8 cellular contexts compared by ENCODE assay signal in genomic region chr20:50510706-50511401, GRCh38. TPM values are rescaled to one million over a fixed set of nuclear protein-coding genes. Genes with fewer than 3 reads are reported as not detected.
DNase-seq lines count a peak whose midpoint lies in the region; ATAC-seq and FAIRE-seq lines count a peak whose summit lies in the region.

No MANE protein-coding gene starts in this region.

- ATAC-seq in activated naive CD4-positive, alpha-beta T cell treated with anti-CD3 and anti-CD28 coated beads, Interleukin-2, amount 50 U/mL, for 72 hours: no peak

- H3K36me3 ChIP-seq in iPS DF 6.9 (ENCODE audit: control insufficient read depth, insufficient read depth, low read length) (no peaks in the 10 kb centered on the region), small intestine (ENCODE audit: control insufficient read depth in 2 of 2, insufficient read depth in 2 of 2, low read length in 2 of 2) (no peaks in the 10 kb centered on the region)

- no peaks in the 10 kb centered on the region for H3K27me3 ChIP-seq in iPS DF 6.9 (ENCODE audit: control insufficient read depth, insufficient read depth, low read length)
- H3K27me3 ChIP-seq in small intestine (ENCODE audit: control insufficient read depth in 2 of 2, insufficient read depth in 2 of 2, low read length in 2 of 2): no peaks in the 10 kb centered on the region

- H3K27ac ChIP-seq in iPS DF 6.9 (ENCODE audit: low read length): no peak overlapping the region
- H3K27ac ChIP-seq in small intestine (ENCODE audit: low read depth in 1 of 2, low read length in 1 of 2): peak overlapping the region; percentile 61 to 90

- H3K27ac Mint-ChIP-seq in IgD-negative memory B cell: peak overlapping the region; percentile 90 to 94 (median 91)
- H3K27ac Mint-ChIP-seq in activated naive CD4-positive, alpha-beta T cell treated with anti-CD3 and anti-CD28 coated beads, Interleukin-2, amount 50 U/mL, for 72 hours: peak overlapping the region; percentile 96 to 99

- peak overlapping the region; percentile 94 to 100 (median 96) for H3K4me3 Mint-ChIP-seq in IgD-negative memory B cell

- no peaks in the 10 kb centered on the region for H3K9me3 Mint-ChIP-seq in IgD-negative memory B cell
- H3K9me3 Mint-ChIP-seq in activated naive CD4-positive, alpha-beta T cell treated with anti-CD3 and anti-CD28 coated beads, Interleukin-2, amount 50 U/mL, for 72 hours: no peaks in the 10 kb centered on the region

- FAIRE-seq in small intestine (lab: Jason Lieb, UNC): no peak

- peak overlapping the region; percentile 68 for H3K4me3 ChIP-seq in iPS DF 6.9 (ENCODE audit: low read length)
- H3K4me3 ChIP-seq in small intestine (ENCODE audit: low read depth in 1 of 2, low read length in 2 of 2): peak overlapping the region; percentile 86 to 87

- peak; percentile 27 for DNase-seq in EL
- no peak for DNase-seq in activated naive CD4-positive, alpha-beta T cell treated with anti-CD3 and anti-CD28 coated beads, Interleukin-2, amount 50 U/mL, for 72 hours (ENCODE audit: low spot score in 2 of 2)
- DNase-seq in iPS DF 6.9 (ENCODE audit: low read depth, low spot score): no peak
- peak; percentile 33 for DNase-seq in small intestine
- no peak for DNase-seq in NCI-H2171 (lab: John Stamatoyannopoulos, UW)
- no peak for DNase-seq in activated CD4-positive, alpha-beta T cell treated with anti-CD3 and anti-CD28 coated beads for 48 hours
- no peak for DNase-seq in NCI-H446 (lab: John Stamatoyannopoulos, UW)

- H3K4me1 Mint-ChIP-seq in IgD-negative memory B cell: peaks cover 26 to 36% (median 28%) of the 10 kb centered on the region in 3 donors

- H3K27me3 Mint-ChIP-seq in IgD-negative memory B cell: no peaks in the 10 kb centered on the region

- peaks cover 4% of the 10 kb centered on the region for H3K36me3 Mint-ChIP-seq in IgD-negative memory B cell
- peaks cover 11 to 50% of the 10 kb centered on the region in 2 donors for H3K36me3 Mint-ChIP-seq in activated naive CD4-positive, alpha-beta T cell treated with anti-CD3 and anti-CD28 coated beads, Interleukin-2, amount 50 U/mL, for 72 hours

- H3K4me1 ChIP-seq in iPS DF 6.9 (ENCODE audit: control insufficient read depth, insufficient read depth, low read length) (no peaks in the 10 kb centered on the region), small intestine (ENCODE audit: control insufficient read depth in 2 of 2, insufficient read depth in 1 of 2, low read depth in 1 of 2, low read length in 1 of 2) (peaks cover 3 to 16% of the 10 kb centered on the region in 2 donors)

- WGBS in iPS DF 6.9 (ENCODE audit: insufficient coverage, insufficient read length): no CpG with 5 or more reads among the region's 29 CpGs
- 0 to 1% (median 1%) methylated on average over 27 to 29 of the region's 29 CpGs for WGBS in small intestine, 3 donors

- H3K9me3 ChIP-seq in iPS DF 6.9 (ENCODE audit: control insufficient read depth, insufficient read depth, low read length) (no peaks in the 10 kb centered on the region), small intestine (ENCODE audit: control insufficient read depth, low read depth) (no peaks in the 10 kb centered on the region)

RNA-seq across cellular contexts. Expression of gene PTPN1, which starts 0.7 kb away (rescaled TPM):
- polyA plus RNA-seq in IgD-negative memory B cell: 73.8 TPM
- 100 to 1,000 TPM in 1 of 2 donors, 10 to 100 TPM in 1; 52.6 to 113 TPM for total RNA-seq in activated naive CD4-positive, alpha-beta T cell treated with anti-CD3 and anti-CD28 coated beads, Interleukin-2, amount 50 U/mL, for 72 hours
- polyA plus RNA-seq in small intestine: 10 to 100 TPM in 1 of 3 donors, 1 to 10 TPM in 2; 6.5 to 16.6 (median 8.6) TPM

Comparison
In these comparisons a context has a peak if more than half of its experiments do, and no peak if none do; other contexts are left out.
1. DNase-seq: peak in EL (single experiment) and small intestine (single experiment); none in activated naive CD4-positive, alpha-beta T cell treated with anti-CD3 and anti-CD28 coated beads, Interleukin-2, amount 50 U/mL, for 72 hours (0 of 2), iPS DF 6.9 (single experiment), NCI-H2171 (single experiment), activated CD4-positive, alpha-beta T cell treated with anti-CD3 and anti-CD28 coated beads for 48 hours (single experiment) and NCI-H446 (0 of 2).